In genomic region chr1:35557611-35558373, GRCh38 we compare ENCODE assay signal across 8 cellular contexts. TPM values are rescaled to one million over a fixed set of nuclear protein-coding genes. Genes with fewer than 3 reads are reported as not detected.
DNase-seq lines count a peak whose midpoint lies in the region; ATAC-seq and TF ChIP-seq lines count a peak whose summit lies in the region.

A gene with protein sequence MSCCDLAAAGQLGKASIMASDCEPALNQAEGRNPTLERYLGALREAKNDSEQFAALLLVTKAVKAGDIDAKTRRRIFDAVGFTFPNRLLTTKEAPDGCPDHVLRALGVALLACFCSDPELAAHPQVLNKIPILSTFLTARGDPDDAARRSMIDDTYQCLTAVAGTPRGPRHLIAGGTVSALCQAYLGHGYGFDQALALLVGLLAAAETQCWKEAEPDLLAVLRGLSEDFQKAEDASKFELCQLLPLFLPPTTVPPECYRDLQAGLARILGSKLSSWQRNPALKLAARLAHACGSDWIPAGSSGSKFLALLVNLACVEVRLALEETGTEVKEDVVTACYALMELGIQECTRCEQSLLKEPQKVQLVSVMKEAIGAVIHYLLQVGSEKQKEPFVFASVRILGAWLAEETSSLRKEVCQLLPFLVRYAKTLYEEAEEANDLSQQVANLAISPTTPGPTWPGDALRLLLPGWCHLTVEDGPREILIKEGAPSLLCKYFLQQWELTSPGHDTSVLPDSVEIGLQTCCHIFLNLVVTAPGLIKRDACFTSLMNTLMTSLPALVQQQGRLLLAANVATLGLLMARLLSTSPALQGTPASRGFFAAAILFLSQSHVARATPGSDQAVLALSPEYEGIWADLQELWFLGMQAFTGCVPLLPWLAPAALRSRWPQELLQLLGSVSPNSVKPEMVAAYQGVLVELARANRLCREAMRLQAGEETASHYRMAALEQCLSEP (plus strand): TSS chr1:35557799. CDS start chr1:35558191, 392 bp downstream.

- no peak for TF ChIP-seq CTCF in left lung (IDR thresholded peaks at IDR 0.05)

- H3K27ac ChIP-seq in BLaER1 treated with 17β-estradiol and CSF1 and Interleukin-3, amounts not matched to agents 10 nM and 100 nM = peak within 1 kb of the TSS; percentile 87 to 95 (median 92)
- H3K27ac ChIP-seq in left lung = peak within 1 kb of the TSS; percentile 94 to 99

- ATAC-seq in GM19351 (IDR thresholded peaks at IDR 0.05; ENCODE audit: unreplicated experiment) (peak; percentile 82), HG03521 (IDR thresholded peaks at IDR 0.05; ENCODE audit: unreplicated experiment) (peak; percentile 82), left lung (peak; percentile 91)

- H3K36me3 ChIP-seq in BLaER1 treated with 17β-estradiol and CSF1 and Interleukin-3, amounts not matched to agents 10 nM and 100 nM = peaks cover 18 to 49% (median 29%) of the 10 kb centered on the region in 11 experiments
- peaks cover 0 to 34% of the 10 kb centered on the region in 2 donors for H3K36me3 ChIP-seq in left lung

- H3K4me3 ChIP-seq in BLaER1 treated with 17β-estradiol and CSF1 and Interleukin-3, amounts not matched to agents 10 nM and 100 nM = peak within 1 kb of the TSS; percentile 88 to 99 (median 96)
- peak within 1 kb of the TSS; percentile 73 to 89 for H3K4me3 ChIP-seq in left lung

- H3K4me1 Mint-ChIP-seq in dendritic cell treated with granulocyte-macrophage colony-stimulating factor and Interleukin-4, amounts not matched to agents 40 ng/mL and 50 ng/mL, for 4 days (ENCODE audit: low read depth) = peaks cover 64% of the 10 kb centered on the region

- H3K4me1 ChIP-seq in BLaER1 treated with 17β-estradiol and CSF1 and Interleukin-3, amounts not matched to agents 10 nM and 100 nM = peaks cover 41 to 76% (median 62%) of the 10 kb centered on the region in 10 experiments
- peaks cover 18 to 71% of the 10 kb centered on the region in 2 donors for H3K4me1 ChIP-seq in left lung

- H4K20me1 ChIP-seq in BLaER1 treated with 17β-estradiol and CSF1 and Interleukin-3, amounts not matched to agents 10 nM and 100 nM = peaks cover 12 to 48% (median 35%) of the 10 kb centered on the region in 11 experiments; a peak in 18 of 22 replicates

- intact Hi-C loops in dendritic cell treated with granulocyte-macrophage colony-stimulating factor and Interleukin-4, amounts not matched to agents 40 ng/mL and 50 ng/mL, for 4 days (cut with micrococcal nuclease) = no loop called here
- intact Hi-C loops in left lung (cut with DNase I) = no loop called here

- no peaks in the 10 kb centered on the region for H3K27me3 ChIP-seq in BLaER1 treated with 17β-estradiol and CSF1 and Interleukin-3, amounts not matched to agents 10 nM and 100 nM
- H3K27me3 ChIP-seq in left lung = no peaks in the 10 kb centered on the region

- DNase-seq in NCI-H748 treated with DMSO at 0.1 percent for 48 hours (lab: John Stamatoyannopoulos, UW) (peak; percentile 75), left lung (peak; percentile 96)
- peak; percentile 95 to 96 for DNase-seq in activated CD4-positive, alpha-beta T cell treated with anti-CD3 and anti-CD28 coated beads, Interleukin-2, amount 50 U/mL, for 24 hours (ENCODE audit: low read depth in 1 of 2, low spot score in 1 of 2)
- peak; percentile 93 for DNase-seq in stimulated activated CD4-positive, alpha-beta T cell treated with anti-CD3 and anti-CD28 coated beads, Interleukin-2, amount 100 ng/mL, for 48 hours

- no peaks in the 10 kb centered on the region for H3K27me3 Mint-ChIP-seq in dendritic cell treated with granulocyte-macrophage colony-stimulating factor and Interleukin-4, amounts not matched to agents 40 ng/mL and 50 ng/mL, for 4 days

- H3K9me3 Mint-ChIP-seq in dendritic cell treated with granulocyte-macrophage colony-stimulating factor and Interleukin-4, amounts not matched to agents 40 ng/mL and 50 ng/mL, for 4 days = no peaks in the 10 kb centered on the region

- H3K9me3 ChIP-seq in BLaER1 treated with 17β-estradiol and CSF1 and Interleukin-3, amounts not matched to agents 10 nM and 100 nM (replicated peaks in 1 of 11) = no peaks in the 10 kb centered on the region
- no peaks in the 10 kb centered on the region for H3K9me3 ChIP-seq in left lung

- H3K4me3 Mint-ChIP-seq in dendritic cell treated with granulocyte-macrophage colony-stimulating factor and Interleukin-4, amounts not matched to agents 40 ng/mL and 50 ng/mL, for 4 days = peak within 1 kb of the TSS; percentile 91

- peak within 1 kb of the TSS; percentile 97 for H3K27ac Mint-ChIP-seq in dendritic cell treated with granulocyte-macrophage colony-stimulating factor and Interleukin-4, amounts not matched to agents 40 ng/mL and 50 ng/mL, for 4 days

- peaks cover 55% of the 10 kb centered on the region for H3K36me3 Mint-ChIP-seq in dendritic cell treated with granulocyte-macrophage colony-stimulating factor and Interleukin-4, amounts not matched to agents 40 ng/mL and 50 ng/mL, for 4 days (ENCODE audit: low read depth)

- H3K4me2 ChIP-seq in BLaER1 treated with 17β-estradiol and CSF1 and Interleukin-3, amounts not matched to agents 10 nM and 100 nM = peak within 1 kb of the TSS; percentile 85 to 100 (median 96)

- H3K9ac ChIP-seq in BLaER1 treated with 17β-estradiol and CSF1 and Interleukin-3, amounts not matched to agents 10 nM and 100 nM = peak within 1 kb of the TSS; percentile 86 to 95 (median 91)

RNA-seq across cellular contexts. Expression of the gene that starts here (rescaled TPM):
- total RNA-seq in left lung = 10 to 100 TPM; 23.3 to 42.1 TPM

Comparison
In these comparisons a context has a peak if more than half of its experiments do, and no peak if none do; other contexts are left out.
1. Peak in every context shown above with its lines: DNase-seq, ATAC-seq, H3K4me3 ChIP-seq and H3K27ac ChIP-seq.